ENCODE assay signal across 1 cellular context in genomic region chr16:2874584-2875362, GRCh38.
TF ChIP-seq lines count a peak whose summit lies in the region.

No MANE protein-coding gene starts in this region.

TF ChIP-seq in HepG2, 621 proteins besides CTCF, POLR2A, EP300 and RAD21 (continues in another document):
- no peak for TF ChIP-seq GTF2F1 (IDR thresholded peaks at IDR 0.05; ENCODE audit: low read length)
- TF ChIP-seq REXO4 (CRISPR knock-in tag; IDR thresholded peaks at IDR 0.05; ENCODE audit: borderline replicate concordance), result no peak
- TF ChIP-seq SAFB2 (CRISPR knock-in tag; IDR thresholded peaks at IDR 0.05; ENCODE audit: borderline replicate concordance, low read depth), result no peak
- no peak for TF ChIP-seq MZF1 (CRISPR knock-in tag; IDR thresholded peaks at IDR 0.05; ENCODE audit: borderline replicate concordance)
- TF ChIP-seq NRL (CRISPR knock-in tag; IDR thresholded peaks at IDR 0.05; ENCODE audit: borderline replicate concordance), result no peak
- TF ChIP-seq ZNF652 (CRISPR knock-in tag; IDR thresholded peaks at IDR 0.05; ENCODE audit: borderline replicate concordance, low read depth), result no peak; the same call in 1 of the 2 replicates
- no peak for TF ChIP-seq FOSL1 (CRISPR knock-in tag; IDR thresholded peaks at IDR 0.05; ENCODE audit: borderline replicate concordance)
- no peak for TF ChIP-seq CC2D1A (CRISPR knock-in tag; IDR thresholded peaks at IDR 0.05)
- no peak for TF ChIP-seq ZNF781 (CRISPR knock-in tag; IDR thresholded peaks at IDR 0.05; ENCODE audit: borderline replicate concordance, not compliant biosample characterization)
- no peak for TF ChIP-seq MED13 (CRISPR knock-in tag; IDR thresholded peaks at IDR 0.05)
- TF ChIP-seq TAF15 (IDR thresholded peaks at IDR 0.05; ENCODE audit: low read depth, low read length, poor library complexity, severe bottlenecking), result no peak
- peak; percentile 67; the same call in 1 of the 2 replicates for TF ChIP-seq ZNF691 (CRISPR knock-in tag; IDR thresholded peaks at IDR 0.05; ENCODE audit: borderline replicate concordance, low read depth)
- no peak for TF ChIP-seq SIX4 (CRISPR knock-in tag; IDR thresholded peaks at IDR 0.05)
- no peak for TF ChIP-seq FOXM1 (CRISPR knock-in tag; IDR thresholded peaks at IDR 0.05)
- TF ChIP-seq ZC3H4 (CRISPR knock-in tag; IDR thresholded peaks at IDR 0.05; ENCODE audit: borderline replicate concordance), result no peak
- no peak for TF ChIP-seq ZNF737 (CRISPR knock-in tag; IDR thresholded peaks at IDR 0.05; ENCODE audit: borderline replicate concordance)
- no peak for TF ChIP-seq ZNF224 (CRISPR knock-in tag; IDR thresholded peaks at IDR 0.05)
- TF ChIP-seq, protein P1, sequence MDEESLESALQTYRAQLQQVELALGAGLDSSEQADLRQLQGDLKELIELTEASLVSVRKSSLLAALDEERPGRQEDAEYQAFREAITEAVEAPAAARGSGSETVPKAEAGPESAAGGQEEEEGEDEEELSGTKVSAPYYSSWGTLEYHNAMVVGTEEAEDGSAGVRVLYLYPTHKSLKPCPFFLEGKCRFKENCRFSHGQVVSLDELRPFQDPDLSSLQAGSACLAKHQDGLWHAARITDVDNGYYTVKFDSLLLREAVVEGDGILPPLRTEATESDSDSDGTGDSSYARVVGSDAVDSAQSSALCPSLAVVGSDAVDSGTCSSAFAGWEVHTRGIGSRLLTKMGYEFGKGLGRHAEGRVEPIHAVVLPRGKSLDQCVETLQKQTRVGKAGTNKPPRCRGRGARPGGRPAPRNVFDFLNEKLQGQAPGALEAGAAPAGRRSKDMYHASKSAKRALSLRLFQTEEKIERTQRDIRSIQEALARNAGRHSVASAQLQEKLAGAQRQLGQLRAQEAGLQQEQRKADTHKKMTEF (CRISPR knock-in tag; IDR thresholded peaks at IDR 0.05), result peak; percentile 43; the same call in 1 of the 2 replicates
- TF ChIP-seq U2AF1 (optimal IDR thresholded peaks at IDR 0.05; ENCODE audit: low read depth, low read length), result peak; percentile 66
- no peak for TF ChIP-seq ZNF557 (CRISPR knock-in tag; IDR thresholded peaks at IDR 0.05)
- TF ChIP-seq DRAP1 (CRISPR knock-in tag; IDR thresholded peaks at IDR 0.05), result peak; percentile 30; the same call in 1 of the 2 replicates
- TF ChIP-seq NCOA1 (CRISPR knock-in tag; IDR thresholded peaks at IDR 0.05), result no peak
- no peak for TF ChIP-seq PITX1 (CRISPR knock-in tag; IDR thresholded peaks at IDR 0.05)
- TF ChIP-seq ZNF503 (CRISPR knock-in tag; IDR thresholded peaks at IDR 0.05), result no peak
- peak; percentile 51 for TF ChIP-seq HNRNPLL (IDR thresholded peaks at IDR 0.05; ENCODE audit: low read depth, low read length, poor library complexity, severe bottlenecking)
- TF ChIP-seq, protein P2, sequence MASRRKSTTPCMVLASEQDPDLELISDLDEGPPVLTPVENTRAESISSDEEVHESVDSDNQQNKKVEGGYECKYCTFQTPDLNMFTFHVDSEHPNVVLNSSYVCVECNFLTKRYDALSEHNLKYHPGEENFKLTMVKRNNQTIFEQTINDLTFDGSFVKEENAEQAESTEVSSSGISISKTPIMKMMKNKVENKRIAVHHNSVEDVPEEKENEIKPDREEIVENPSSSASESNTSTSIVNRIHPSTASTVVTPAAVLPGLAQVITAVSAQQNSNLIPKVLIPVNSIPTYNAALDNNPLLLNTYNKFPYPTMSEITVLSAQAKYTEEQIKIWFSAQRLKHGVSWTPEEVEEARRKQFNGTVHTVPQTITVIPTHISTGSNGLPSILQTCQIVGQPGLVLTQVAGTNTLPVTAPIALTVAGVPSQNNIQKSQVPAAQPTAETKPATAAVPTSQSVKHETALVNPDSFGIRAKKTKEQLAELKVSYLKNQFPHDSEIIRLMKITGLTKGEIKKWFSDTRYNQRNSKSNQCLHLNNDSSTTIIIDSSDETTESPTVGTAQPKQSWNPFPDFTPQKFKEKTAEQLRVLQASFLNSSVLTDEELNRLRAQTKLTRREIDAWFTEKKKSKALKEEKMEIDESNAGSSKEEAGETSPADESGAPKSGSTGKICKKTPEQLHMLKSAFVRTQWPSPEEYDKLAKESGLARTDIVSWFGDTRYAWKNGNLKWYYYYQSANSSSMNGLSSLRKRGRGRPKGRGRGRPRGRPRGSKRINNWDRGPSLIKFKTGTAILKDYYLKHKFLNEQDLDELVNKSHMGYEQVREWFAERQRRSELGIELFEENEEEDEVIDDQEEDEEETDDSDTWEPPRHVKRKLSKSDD (CRISPR knock-in tag; IDR thresholded peaks at IDR 0.05; ENCODE audit: low read depth), result no peak
- no peak for TF ChIP-seq TFDP1 (CRISPR knock-in tag; IDR thresholded peaks at IDR 0.05; ENCODE audit: borderline replicate concordance)
- no peak for TF ChIP-seq ZNF616 (CRISPR knock-in tag; IDR thresholded peaks at IDR 0.05; ENCODE audit: low read depth)
- no peak for TF ChIP-seq STAT6 (CRISPR knock-in tag; IDR thresholded peaks at IDR 0.05; ENCODE audit: borderline replicate concordance)
- TF ChIP-seq SNAI1 (CRISPR knock-in tag; IDR thresholded peaks at IDR 0.05; ENCODE audit: borderline replicate concordance), result 0 out of 2 replicates have a peak, but pooled peaks have one; percentile 14
- 0 out of 2 replicates have a peak, but pooled peaks have one; percentile 47 for TF ChIP-seq MYNN (CRISPR knock-in tag; IDR thresholded peaks at IDR 0.05; ENCODE audit: low read depth)
- peak; percentile 67 for TF ChIP-seq ELF3 (CRISPR knock-in tag; IDR thresholded peaks at IDR 0.05)
- no peak for TF ChIP-seq KDM5A (IDR thresholded peaks at IDR 0.05; ENCODE audit: borderline replicate concordance, low read length)
- TF ChIP-seq ZNF441 (CRISPR knock-in tag; IDR thresholded peaks at IDR 0.05; ENCODE audit: borderline replicate concordance), result no peak
- no peak for TF ChIP-seq ZNF570 (CRISPR knock-in tag; IDR thresholded peaks at IDR 0.05; ENCODE audit: borderline replicate concordance)
- TF ChIP-seq, protein P3, sequence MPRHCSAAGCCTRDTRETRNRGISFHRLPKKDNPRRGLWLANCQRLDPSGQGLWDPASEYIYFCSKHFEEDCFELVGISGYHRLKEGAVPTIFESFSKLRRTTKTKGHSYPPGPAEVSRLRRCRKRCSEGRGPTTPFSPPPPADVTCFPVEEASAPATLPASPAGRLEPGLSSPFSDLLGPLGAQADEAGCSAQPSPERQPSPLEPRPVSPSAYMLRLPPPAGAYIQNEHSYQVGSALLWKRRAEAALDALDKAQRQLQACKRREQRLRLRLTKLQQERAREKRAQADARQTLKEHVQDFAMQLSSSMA (CRISPR knock-in tag; IDR thresholded peaks at IDR 0.05), result no peak
- no peak for TF ChIP-seq ZKSCAN8 (CRISPR knock-in tag; IDR thresholded peaks at IDR 0.05; ENCODE audit: borderline replicate concordance)
- no peak for TF ChIP-seq FOXJ3 (CRISPR knock-in tag; IDR thresholded peaks at IDR 0.05; ENCODE audit: borderline replicate concordance)
- TF ChIP-seq FOXK1 (CRISPR knock-in tag; IDR thresholded peaks at IDR 0.05; ENCODE audit: borderline replicate concordance, low read depth), result 0 out of 2 replicates have a peak, but pooled peaks have one; percentile 30
- 0 out of 2 replicates have a peak, but pooled peaks have one; percentile 1 for TF ChIP-seq TFE3 (CRISPR knock-in tag; IDR thresholded peaks at IDR 0.05)
- TF ChIP-seq HOXA5 (CRISPR knock-in tag; IDR thresholded peaks at IDR 0.05), result no peak
- TF ChIP-seq HNF1A (IDR thresholded peaks at IDR 0.05; ENCODE audit: low read depth), result no peak
- TF ChIP-seq HNF1A (CRISPR knock-in tag; IDR thresholded peaks at IDR 0.05; ENCODE audit: borderline replicate concordance), result no peak
- no peak for TF ChIP-seq ZNF790 (CRISPR knock-in tag; IDR thresholded peaks at IDR 0.05; ENCODE audit: borderline replicate concordance)
- TF ChIP-seq ZIK1 (CRISPR knock-in tag; IDR thresholded peaks at IDR 0.05; ENCODE audit: borderline replicate concordance, low read depth), result no peak
- no peak for TF ChIP-seq EED (CRISPR knock-in tag; IDR thresholded peaks at IDR 0.05)
- peak; percentile 68 for TF ChIP-seq YY1 (IDR thresholded peaks at IDR 0.05; ENCODE audit: insufficient read depth, insufficient replicate concordance, low read depth, low read length)
- no peak for TF ChIP-seq ZNF891 (CRISPR knock-in tag; IDR thresholded peaks at IDR 0.05)
- TF ChIP-seq SMARCE1 (IDR thresholded peaks at IDR 0.05; ENCODE audit: borderline replicate concordance), result no peak
